9 cellular contexts compared by ENCODE assay signal in genomic region chr11:44110231-44110679, GRCh38. TPM values are rescaled to one million over a fixed set of nuclear protein-coding genes. Genes with fewer than 3 reads are reported as not detected.
DNase-seq lines count a peak whose midpoint lies in the region; ATAC-seq and TF ChIP-seq lines count a peak whose summit lies in the region.
"Had no signal": no experiment of that assay in that cellular context is flagged by ENCODE, and none has a peak within 500 bp of the region (broad histone marks: within the 10 kb centered on the region; RNA-seq: fewer than 3 reads in every experiment).

No MANE protein-coding gene starts in this region.

- H3K4me1 Mint-ChIP-seq in T-cell, result peaks cover 7 to 10% (median 8%) of the 10 kb centered on the region in 3 donors
- peaks cover 5 to 16% of the 10 kb centered on the region in 2 donors for H3K4me1 Mint-ChIP-seq in immature natural killer cell

- H3K27me3 ChIP-seq in MG63, result no peaks in the 10 kb centered on the region
- H3K27me3 ChIP-seq: BLaER1 treated with 17β-estradiol and CSF1 and Interleukin-3, amounts not matched to agents 10 nM and 100 nM had no signal

- H3K9me3 ChIP-seq in HEK293 (ENCODE audit: control insufficient read depth, insufficient read depth, low read depth, low read length) (no peaks in the 10 kb centered on the region), MG63 (no peaks in the 10 kb centered on the region)
- H3K9me3 ChIP-seq: BLaER1 treated with 17β-estradiol and CSF1 and Interleukin-3, amounts not matched to agents 10 nM and 100 nM had no signal

- no peaks in the 10 kb centered on the region for H3K4me1 ChIP-seq in HEK293 (ENCODE audit: control insufficient read depth, insufficient read depth, low read length)

- H3K9me3 Mint-ChIP-seq in T-cell (no peaks in the 10 kb centered on the region), immature natural killer cell (no peaks in the 10 kb centered on the region)

- H3K36me3 ChIP-seq in HEK293 (ENCODE audit: control insufficient read depth in 2 of 2, insufficient read depth in 1 of 2, low read length in 2 of 2), result peaks cover 0 to 71% of the 10 kb centered on the region in 2 experiments; a peak in 2 of 3 replicates
- H3K36me3 ChIP-seq in MG63, result peaks cover 43% of the 10 kb centered on the region

- CTCF ChIA-PET in HEK293 (lab: Yijun Ruan, JAX), result interaction anchor here (0.5 to 2.9 kb wide), 31 partner anchors 8 to 555 kb away, joined by 3 to 14 read pairs (median 4); no protein-coding TSS in a partner anchor
- CTCF ChIA-PET in T-cell (lab: Charles Lee), result interaction anchor here (1.0 to 1.4 kb wide), 3 partner anchors 10 to 16 kb away, joined by 3 to 7 read pairs (median 3); no protein-coding TSS in a partner anchor

- DNase-seq in NCI-H1417 (lab: John Stamatoyannopoulos, UW), result peak; percentile 11 to 59 (median 31)
- no peak for DNase-seq in NCI-H1417 treated with DMSO at 0.1 percent for 48 hours (lab: John Stamatoyannopoulos, UW)
- peak; percentile 47 for DNase-seq in MG63
- DNase-seq in T-cell, result peak in 33 of 34 experiments; percentile 12 to 58 (median 37)
- peak; percentile 48 for DNase-seq in amniotic stem cell (lab: John Stamatoyannopoulos, UW)
- peak; percentile 28 to 48 (median 41) for DNase-seq in immature natural killer cell
- DNase-seq in stimulated activated CD4-positive, alpha-beta T cell treated with anti-CD3 and anti-CD28 coated beads, Interleukin-2, amount 100 ng/mL, for 4 hours (ENCODE audit: low read depth), result peak; percentile 13

- H3K27me3 Mint-ChIP-seq in T-cell, result no peaks in the 10 kb centered on the region
- H3K27me3 Mint-ChIP-seq in immature natural killer cell (ENCODE audit: low read depth in 3 of 3), result peaks cover 0 to 2% (median 0%) of the 10 kb centered on the region in 3 donors

- peak; percentile 82 to 90 (median 86) for ATAC-seq in T-cell (replicated peaks in 1 of 4)

- H3K36me3 Mint-ChIP-seq in T-cell, result peaks cover 52% of the 10 kb centered on the region
- peaks cover 15 to 40% (median 19%) of the 10 kb centered on the region in 3 donors for H3K36me3 Mint-ChIP-seq in immature natural killer cell

- H3K4me3 ChIP-seq in HEK293 (ENCODE audit: low read depth, low read length), result no peak overlapping the region
- H3K4me3 ChIP-seq in MG63, result no peak overlapping the region
- H3K4me3 ChIP-seq: BLaER1 treated with 17β-estradiol and CSF1 and Interleukin-3, amounts not matched to agents 10 nM and 100 nM had no signal

- H3K27ac Mint-ChIP-seq in T-cell (peak overlapping the region in 1 of 2 donors; percentile 47), immature natural killer cell (peak overlapping the region in 2 of 6 donors; percentile 67 to 76)

- TF ChIP-seq CTCF in HEK293 (tag by site-specific recombination; IDR thresholded peaks at IDR 0.05), result 0 out of 2 replicates have a peak, but pooled peaks have one; percentile 27

- no peak overlapping the region for H3K27ac ChIP-seq in HEK293 (ENCODE audit: extremely low read depth, low read depth, low read length)
- H3K27ac ChIP-seq: BLaER1 treated with 17β-estradiol and CSF1 and Interleukin-3, amounts not matched to agents 10 nM and 100 nM had no signal

- H3K4me3 Mint-ChIP-seq in T-cell, result no peak overlapping the region
- peak overlapping the region in 1 of 5 donors; percentile 56 for H3K4me3 Mint-ChIP-seq in immature natural killer cell

- POLR2A ChIA-PET in HEK293 (lab: Yijun Ruan, JAX) (interaction anchor here (0.6 kb wide), 1 partner anchor 15 kb away, joined by 3 read pairs; the partner anchor contains the start of gene EXT2), T-cell (lab: Charles Lee) (no interaction called here)

TF ChIP-seq in HEK293, 187 proteins besides CTCF, POLR2A, EP300 and RAD21 (continues in another document):
- TF ChIP-seq ZBTB11 (tag by site-specific recombination; conservative IDR thresholded peaks at IDR 0.05; ENCODE audit: low read depth) (no peak), ZXDB (tag by site-specific recombination; IDR thresholded peaks at IDR 0.05) (no peak), ZNF600 (tag by site-specific recombination; IDR thresholded peaks at IDR 0.05) (peak; percentile 62), GLIS1 (tag by site-specific recombination; IDR thresholded peaks at IDR 0.05) (no peak), MEIS1 (CRISPR knock-in tag; IDR thresholded peaks at IDR 0.05; ENCODE audit: borderline replicate concordance) (no peak), ZBTB21 (tag by site-specific recombination; IDR thresholded peaks at IDR 0.05) (no peak), ZNF791 (tag by site-specific recombination; IDR thresholded peaks at IDR 0.05) (no peak), GLI4 (tag by site-specific recombination; IDR thresholded peaks at IDR 0.05) (no peak), ZBTB8A (tag by site-specific recombination; IDR thresholded peaks at IDR 0.05) (0 out of 2 replicates have a peak, but pooled peaks have one; percentile 31), ZNF654 (tag by site-specific recombination; IDR thresholded peaks at IDR 0.05; ENCODE audit: low read depth) (peak; percentile 60), ZNF768 (tag by site-specific recombination; IDR thresholded peaks at IDR 0.05) (no peak), ZNF426 (tag by site-specific recombination; IDR thresholded peaks at IDR 0.05) (no peak)
- TF ChIP-seq, protein P1, sequence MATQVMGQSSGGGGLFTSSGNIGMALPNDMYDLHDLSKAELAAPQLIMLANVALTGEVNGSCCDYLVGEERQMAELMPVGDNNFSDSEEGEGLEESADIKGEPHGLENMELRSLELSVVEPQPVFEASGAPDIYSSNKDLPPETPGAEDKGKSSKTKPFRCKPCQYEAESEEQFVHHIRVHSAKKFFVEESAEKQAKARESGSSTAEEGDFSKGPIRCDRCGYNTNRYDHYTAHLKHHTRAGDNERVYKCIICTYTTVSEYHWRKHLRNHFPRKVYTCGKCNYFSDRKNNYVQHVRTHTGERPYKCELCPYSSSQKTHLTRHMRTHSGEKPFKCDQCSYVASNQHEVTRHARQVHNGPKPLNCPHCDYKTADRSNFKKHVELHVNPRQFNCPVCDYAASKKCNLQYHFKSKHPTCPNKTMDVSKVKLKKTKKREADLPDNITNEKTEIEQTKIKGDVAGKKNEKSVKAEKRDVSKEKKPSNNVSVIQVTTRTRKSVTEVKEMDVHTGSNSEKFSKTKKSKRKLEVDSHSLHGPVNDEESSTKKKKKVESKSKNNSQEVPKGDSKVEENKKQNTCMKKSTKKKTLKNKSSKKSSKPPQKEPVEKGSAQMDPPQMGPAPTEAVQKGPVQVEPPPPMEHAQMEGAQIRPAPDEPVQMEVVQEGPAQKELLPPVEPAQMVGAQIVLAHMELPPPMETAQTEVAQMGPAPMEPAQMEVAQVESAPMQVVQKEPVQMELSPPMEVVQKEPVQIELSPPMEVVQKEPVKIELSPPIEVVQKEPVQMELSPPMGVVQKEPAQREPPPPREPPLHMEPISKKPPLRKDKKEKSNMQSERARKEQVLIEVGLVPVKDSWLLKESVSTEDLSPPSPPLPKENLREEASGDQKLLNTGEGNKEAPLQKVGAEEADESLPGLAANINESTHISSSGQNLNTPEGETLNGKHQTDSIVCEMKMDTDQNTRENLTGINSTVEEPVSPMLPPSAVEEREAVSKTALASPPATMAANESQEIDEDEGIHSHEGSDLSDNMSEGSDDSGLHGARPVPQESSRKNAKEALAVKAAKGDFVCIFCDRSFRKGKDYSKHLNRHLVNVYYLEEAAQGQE (tag by site-specific recombination; IDR thresholded peaks at IDR 0.05), result no peak
- TF ChIP-seq, protein P2, sequence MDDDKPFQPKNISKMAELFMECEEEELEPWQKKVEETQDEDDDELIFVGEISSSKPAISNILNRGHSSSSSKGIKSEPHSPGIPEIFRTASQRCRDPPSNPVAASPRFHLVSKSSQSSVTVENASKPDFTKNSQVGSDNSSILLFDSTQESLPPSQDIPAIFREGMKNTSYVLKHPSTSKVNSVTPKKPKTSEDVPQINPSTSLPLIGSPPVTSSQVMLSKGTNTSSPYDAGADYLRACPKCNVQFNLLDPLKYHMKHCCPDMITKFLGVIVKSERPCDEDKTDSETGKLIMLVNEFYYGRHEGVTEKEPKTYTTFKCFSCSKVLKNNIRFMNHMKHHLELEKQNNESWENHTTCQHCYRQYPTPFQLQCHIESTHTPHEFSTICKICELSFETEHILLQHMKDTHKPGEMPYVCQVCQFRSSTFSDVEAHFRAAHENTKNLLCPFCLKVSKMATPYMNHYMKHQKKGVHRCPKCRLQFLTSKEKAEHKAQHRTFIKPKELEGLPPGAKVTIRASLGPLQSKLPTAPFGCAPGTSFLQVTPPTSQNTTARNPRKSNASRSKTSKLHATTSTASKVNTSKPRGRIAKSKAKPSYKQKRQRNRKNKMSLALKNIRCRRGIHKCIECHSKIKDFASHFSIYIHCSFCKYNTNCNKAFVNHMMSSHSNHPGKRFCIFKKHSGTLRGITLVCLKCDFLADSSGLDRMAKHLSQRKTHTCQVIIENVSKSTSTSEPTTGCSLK (tag by site-specific recombination; IDR thresholded peaks at IDR 0.05), result no peak

RNA-seq across cellular contexts. Expression of gene EXT2, which starts 14.8 kb away (rescaled TPM):
- 172 and 179 TPM in 2 replicates for total RNA-seq in MG63 (2014; rRNA removed; shearing (Covaris generic); ENCODE audit: low replicate concordance)
- 10 to 100 TPM; 24.8 to 30.5 (median 26.6) TPM for total RNA-seq in T-cell
- 10 to 100 TPM; 58.8 to 95.5 (median 59.5) TPM for polyA plus RNA-seq in immature natural killer cell

RNA-seq across cellular contexts. Expression of gene ACCS, which starts 44.2 kb away (rescaled TPM):
- total RNA-seq in MG63 (2014; rRNA removed; shearing (Covaris generic); ENCODE audit: low replicate concordance), result 1.7 and 12.1 TPM in 2 replicates
- total RNA-seq in T-cell, result 10 to 100 TPM; 18.9 to 66.4 (median 27.5) TPM
- 1 to 10 TPM; 1.8 to 4.8 (median 3.8) TPM for polyA plus RNA-seq in immature natural killer cell
